25 cellular contexts compared by ENCODE assay signal in genomic region chr7:100880645-100881044, GRCh38. TPM values are rescaled to one million over a fixed set of nuclear protein-coding genes. Genes with fewer than 3 reads are reported as not detected.
DNase-seq lines count a peak whose midpoint lies in the region; ATAC-seq and TF ChIP-seq lines count a peak whose summit lies in the region.
"Had no signal": no experiment of that assay in that cellular context is flagged by ENCODE, and none has a peak within 500 bp of the region (broad histone marks: within the 10 kb centered on the region; RNA-seq: fewer than 3 reads in every experiment).

No MANE protein-coding gene starts in this region.

- H3K23ac ChIP-seq in H9 (ENCODE audit: insufficient read length, low read depth, low read length): no peak overlapping the region

- H3K79me1 ChIP-seq in H9 (ENCODE audit: insufficient read depth, low read depth, low read length, poor library complexity, severe bottlenecking): peaks cover 6% of the 10 kb centered on the region

- H3K27ac Mint-ChIP-seq in activated naive CD4-positive, alpha-beta T cell treated with anti-CD3 and anti-CD28 coated beads, Interleukin-2, amount 50 U/mL, for 72 hours: peak overlapping the region; percentile 70 to 77
- no peak overlapping the region for H3K27ac Mint-ChIP-seq in activated naive CD4-positive, alpha-beta T cell treated with anti-CD3 and anti-CD28 coated beads, Interleukin-2, amount 10 ng/mL, durations not matched to agents 7 days and 5 days
- H3K27ac Mint-ChIP-seq in H9 (peak overlapping the region; percentile 78 to 88 (median 82); a peak in 5 of 7 replicates), neural crest cell (ENCODE audit: unreplicated experiment) (peak overlapping the region; percentile 50)
- H3K27ac Mint-ChIP-seq: B cell had no signal

- CTCF ChIA-PET in activated naive CD4-positive, alpha-beta T cell treated with anti-CD3 and anti-CD28 coated beads, Interleukin-2, amount 10 ng/mL, durations not matched to agents 7 days and 5 days (lab: Charles Lee): no interaction called here

- WGBS in H9 (ENCODE audit: extremely low coverage, insufficient read length, low lambda C conversion rate): no CpG with 5 or more reads among the region's 7 CpGs

- H3K18ac ChIP-seq in H9 (ENCODE audit: insufficient read length, low read depth, low read length): no peak overlapping the region

- H2BK5ac ChIP-seq in H9 (ENCODE audit: insufficient read length, low read length): no peak overlapping the region

- intact Hi-C loops in dorsolateral prefrontal cortex (cut with DNase I) (no loop called here), tibial artery (cut with DNase I; ENCODE audit: low total_unique reads) (no loop called here)

- H2AFZ ChIP-seq in H9 (ENCODE audit: low read length): no peak overlapping the region

- peaks cover 57% of the 10 kb centered on the region for H3K4me1 Mint-ChIP-seq in activated naive CD4-positive, alpha-beta T cell treated with anti-CD3 and anti-CD28 coated beads, Interleukin-2, amount 10 ng/mL, durations not matched to agents 7 days and 5 days
- peaks cover 22 to 36% of the 10 kb centered on the region in 2 experiments for H3K4me1 Mint-ChIP-seq in H9
- peaks cover 39% of the 10 kb centered on the region for H3K4me1 Mint-ChIP-seq in neural crest cell

- H3K9ac ChIP-seq in H9 (ENCODE audit: extremely low read depth, insufficient read length, low read length): no peak overlapping the region

- peaks cover 33% of the 10 kb centered on the region; the same call in 1 of the 2 replicates for H3K79me2 ChIP-seq in H9 (ENCODE audit: insufficient read depth, low read length)

- no peak overlapping the region for H2BK20ac ChIP-seq in H9 (ENCODE audit: low read depth, low read length, poor library complexity, severe bottlenecking)

- no peak for DNase-seq in activated naive CD4-positive, alpha-beta T cell treated with anti-CD3 and anti-CD28 coated beads, Interleukin-2, amount 50 U/mL, for 72 hours (ENCODE audit: low spot score in 2 of 2)
- no peak for DNase-seq in activated naive CD4-positive, alpha-beta T cell treated with anti-CD3 and anti-CD28 coated beads, Interleukin-2, amount 10 ng/mL, durations not matched to agents 7 days and 5 days
- DNase-seq in H9 (no peak), dorsolateral prefrontal cortex (no peak), neural crest cell (ENCODE audit: low read depth, low spot score) (no peak), SJCRH30 (no peak), tibial artery (no peak), NCI-H2081 treated with DMSO at 0.1 percent for 48 hours (lab: John Stamatoyannopoulos, UW) (no peak)
- DNase-seq: activated CD4-positive, alpha-beta T cell treated with anti-CD3 and anti-CD28 coated beads for 48 hours; activated CD8-positive, alpha-beta memory T cell treated with anti-CD3 and anti-CD28 coated beads for 24 hours; activated T-cell treated with anti-CD3 and anti-CD28 coated beads, Interleukin-2, amount 50 U/mL, for 1 hour; Caco-2; H7; mesendoderm; MM.1S; naive B cell; NCI-H1417 treated with DMSO at 0.1 percent for 48 hours; NCI-H345 had no signal

- no peak overlapping the region for H4K91ac ChIP-seq in H9 (ENCODE audit: insufficient read length, low read depth, low read length)

- no peaks in the 10 kb centered on the region for H3K27me3 ChIP-seq in H9 (ENCODE audit: insufficient read depth, low read length)
- H3K27me3 ChIP-seq in dorsolateral prefrontal cortex: no peaks in the 10 kb centered on the region
- no peaks in the 10 kb centered on the region for H3K27me3 ChIP-seq in SJCRH30
- H3K27me3 ChIP-seq in tibial artery: no peaks in the 10 kb centered on the region
- H3K27me3 ChIP-seq: cardiac muscle cell, tibial nerve had no signal

- H3K4me2 ChIP-seq in H9 (ENCODE audit: insufficient read depth, insufficient read length, low read length): no peak overlapping the region
- H3K4me2 ChIP-seq: A549 had no signal

- H2BK15ac ChIP-seq in H9 (ENCODE audit: low read depth, low read length): no peak overlapping the region

- ATAC-seq in activated naive CD4-positive, alpha-beta T cell treated with anti-CD3 and anti-CD28 coated beads, Interleukin-2, amount 50 U/mL, for 72 hours: no peak
- ATAC-seq: A549, left lobe of liver had no signal

- H4K5ac ChIP-seq in H9 (ENCODE audit: insufficient read length, low read depth, low read length): no peak overlapping the region

- H3K36me3 Mint-ChIP-seq in activated naive CD4-positive, alpha-beta T cell treated with anti-CD3 and anti-CD28 coated beads, Interleukin-2, amount 50 U/mL, for 72 hours: peaks cover 45 to 63% of the 10 kb centered on the region in 2 donors
- peaks cover 78% of the 10 kb centered on the region for H3K36me3 Mint-ChIP-seq in activated naive CD4-positive, alpha-beta T cell treated with anti-CD3 and anti-CD28 coated beads, Interleukin-2, amount 10 ng/mL, durations not matched to agents 7 days and 5 days
- H3K36me3 Mint-ChIP-seq in H9 (ENCODE audit: insufficient read depth in 1 of 3, low read depth in 3 of 3) (peaks cover 75 to 95% (median 93%) of the 10 kb centered on the region in 3 experiments), neural crest cell (ENCODE audit: low read depth) (peaks cover 31% of the 10 kb centered on the region)

- no peak overlapping the region for H3K14ac ChIP-seq in H9 (ENCODE audit: insufficient read depth, low read length)

- no peak overlapping the region for H3K56ac ChIP-seq in H9 (ENCODE audit: insufficient read length, low read depth, low read length)

- H4K8ac ChIP-seq in H9 (replicated peaks; ENCODE audit: insufficient read length, low read depth, low read length): no peak overlapping the region

- no peaks in the 10 kb centered on the region for H4K20me1 ChIP-seq in H9 (ENCODE audit: control insufficient read depth, insufficient read depth, insufficient read length)

- no peak overlapping the region for H3K4ac ChIP-seq in H9 (ENCODE audit: low read depth, low read length)

- H2AK5ac ChIP-seq in H9 (ENCODE audit: insufficient read length, low read length): no peak overlapping the region

- no peak for TF ChIP-seq CTCF in H9 (conservative IDR thresholded peaks at IDR 0.05)
- no peak for TF ChIP-seq CTCF in dorsolateral prefrontal cortex (IDR thresholded peaks at IDR 0.05 in 54 of 56, conservative IDR thresholded peaks at IDR 0.05 in 2 of 56; ENCODE audit: low read depth in 1 of 56, partially characterized antibody in 56 of 56)
- TF ChIP-seq CTCF in neural crest cell (conservative IDR thresholded peaks at IDR 0.05): no peak
- no peak for TF ChIP-seq CTCF in tibial artery (IDR thresholded peaks at IDR 0.05)

- no peak overlapping the region for H2BK12ac ChIP-seq in H9 (ENCODE audit: insufficient read length, low read depth, low read length)

- H3T11ph ChIP-seq in H9 (ENCODE audit: low read length): no peak overlapping the region

- no peaks in the 10 kb centered on the region for H3K27me3 Mint-ChIP-seq in activated naive CD4-positive, alpha-beta T cell treated with anti-CD3 and anti-CD28 coated beads, Interleukin-2, amount 10 ng/mL, durations not matched to agents 7 days and 5 days
- H3K27me3 Mint-ChIP-seq in H9 (ENCODE audit: low read depth) (no peaks in the 10 kb centered on the region; the same call in 1 of the 2 replicates), neural crest cell (ENCODE audit: low read depth) (peaks cover 6% of the 10 kb centered on the region)
- H3K27me3 Mint-ChIP-seq: B cell, naive B cell had no signal

- no peak overlapping the region for H3K4me3 Mint-ChIP-seq in activated naive CD4-positive, alpha-beta T cell treated with anti-CD3 and anti-CD28 coated beads, Interleukin-2, amount 10 ng/mL, durations not matched to agents 7 days and 5 days
- peak overlapping the region in 1 of 2 experiments; percentile 56; a peak in 1 of 5 replicates for H3K4me3 Mint-ChIP-seq in H9
- H3K4me3 Mint-ChIP-seq in neural crest cell: peak overlapping the region; percentile 68
- H3K4me3 Mint-ChIP-seq: B cell; T-helper 2 cell treated with Interferon-gamma antibody and Interleukin-4, amounts not matched to agents 5 μg/mL and 100 μg/mL, for 36 hours had no signal

- H3K27ac ChIP-seq in H9 (ENCODE audit: insufficient read length, low read depth, low read length): no peak overlapping the region
- peak overlapping the region in 41 of 59 donors; percentile 26 to 81 (median 65) for H3K27ac ChIP-seq in dorsolateral prefrontal cortex
- no peak overlapping the region for H3K27ac ChIP-seq in SJCRH30
- no peak overlapping the region for H3K27ac ChIP-seq in tibial artery
- H3K27ac ChIP-seq: A549, tibial nerve had no signal

- H3K9me3 Mint-ChIP-seq in activated naive CD4-positive, alpha-beta T cell treated with anti-CD3 and anti-CD28 coated beads, Interleukin-2, amount 50 U/mL, for 72 hours: no peaks in the 10 kb centered on the region
- no peaks in the 10 kb centered on the region for H3K9me3 Mint-ChIP-seq in activated naive CD4-positive, alpha-beta T cell treated with anti-CD3 and anti-CD28 coated beads, Interleukin-2, amount 10 ng/mL, durations not matched to agents 7 days and 5 days
- H3K9me3 Mint-ChIP-seq in H9 (no peaks in the 10 kb centered on the region), neural crest cell (no peaks in the 10 kb centered on the region)
- H3K9me3 Mint-ChIP-seq: naive B cell; T-helper 2 cell treated with Interferon-gamma antibody and Interleukin-4, amounts not matched to agents 5 μg/mL and 100 μg/mL, for 36 hours had no signal

- peaks cover 4% of the 10 kb centered on the region for H3K23me2 ChIP-seq in H9 (ENCODE audit: insufficient read length, low read depth, low read length, poor library complexity, severe bottlenecking)

- H3K9me3 ChIP-seq in H9 (ENCODE audit: control insufficient read depth, low read depth, low read length) (no peaks in the 10 kb centered on the region), SJCRH30 (replicated peaks) (no peaks in the 10 kb centered on the region), tibial artery (no peaks in the 10 kb centered on the region)
- H3K9me3 ChIP-seq: A549, Caco-2, tibial nerve had no signal

- H3K36me3 ChIP-seq in SJCRH30 (peaks cover 92% of the 10 kb centered on the region), tibial artery (peaks cover 54 to 74% (median 66%) of the 10 kb centered on the region in 3 donors)

- H3K4me3 ChIP-seq in dorsolateral prefrontal cortex: peak overlapping the region in 4 of 59 donors; percentile 20 to 35 (median 26)
- no peak overlapping the region for H3K4me3 ChIP-seq in SJCRH30
- no peak overlapping the region for H3K4me3 ChIP-seq in tibial artery
- H3K4me3 ChIP-seq: A549, cardiac muscle cell, tibial nerve had no signal

- H2BK120ac ChIP-seq in H9 (ENCODE audit: low read depth, low read length, poor library complexity, severe bottlenecking): no peak overlapping the region

- no peaks in the 10 kb centered on the region; the same call in 1 of the 2 replicates for H3K4me1 ChIP-seq in H9 (ENCODE audit: insufficient read depth, low read length)
- H3K4me1 ChIP-seq in SJCRH30: peaks cover 11% of the 10 kb centered on the region; the same call in 1 of the 2 replicates
- peaks cover 6 to 35% (median 28%) of the 10 kb centered on the region in 4 donors for H3K4me1 ChIP-seq in tibial artery

RNA-seq across cellular contexts. Expression of gene SRRT, which starts 5.7 kb away (rescaled TPM):
- 100 to 1,000 TPM; 205 to 242 TPM for total RNA-seq in activated naive CD4-positive, alpha-beta T cell treated with anti-CD3 and anti-CD28 coated beads, Interleukin-2, amount 50 U/mL, for 72 hours
- total RNA-seq in H9 (2021) (373 and 382 TPM in 2 replicates), dorsolateral prefrontal cortex (100 to 1,000 TPM in 56 of 120 experiments, 10 to 100 TPM in 64; 60.4 to 142 (median 97.9) TPM), neural crest cell (330 and 356 TPM in 2 replicates)
- 140 and 156 TPM in 2 replicates for total RNA-seq in SJCRH30 (2014; rRNA removed; shearing (Covaris generic))

RNA-seq across cellular contexts. Expression of gene UFSP1, which starts 8.9 kb away (rescaled TPM):
- total RNA-seq in activated naive CD4-positive, alpha-beta T cell treated with anti-CD3 and anti-CD28 coated beads, Interleukin-2, amount 50 U/mL, for 72 hours: 1 to 10 TPM in 1 of 2 donors, under 1 TPM in 1; 0.77 to 2.4 TPM
- 4.3 and 4.6 TPM in 2 replicates for total RNA-seq in H9 (2021)
- 1 to 10 TPM in 118 of 120 experiments, under 1 TPM in 2; 0.51 to 5.4 (median 2.7) TPM for total RNA-seq in dorsolateral prefrontal cortex
- total RNA-seq in neural crest cell: 4.4 and 4.6 TPM in 2 replicates
- 5.5 and 6.1 TPM in 2 replicates for total RNA-seq in SJCRH30 (2014; rRNA removed; shearing (Covaris generic))

RNA-seq across cellular contexts. Expression of gene TRIP6, which starts 13.5 kb away (rescaled TPM):
- total RNA-seq in activated naive CD4-positive, alpha-beta T cell treated with anti-CD3 and anti-CD28 coated beads, Interleukin-2, amount 50 U/mL, for 72 hours: 10 to 100 TPM; 34.4 to 39.2 TPM
- 120 and 122 TPM in 2 replicates for total RNA-seq in H9 (2021)
- total RNA-seq in dorsolateral prefrontal cortex: 10 to 100 TPM; 12.5 to 46.7 (median 23.4) TPM
- 34.8 and 39.7 TPM in 2 replicates for total RNA-seq in neural crest cell
- 42.1 and 49.3 TPM in 2 replicates for total RNA-seq in SJCRH30 (2014; rRNA removed; shearing (Covaris generic))

RNA-seq across cellular contexts. Expression of gene ACHE, which starts 15.0 kb away (rescaled TPM):
- under 1 TPM in 1 of 2 donors, not detected in 1; 0.12 TPM for total RNA-seq in activated naive CD4-positive, alpha-beta T cell treated with anti-CD3 and anti-CD28 coated beads, Interleukin-2, amount 50 U/mL, for 72 hours
- 5.7 and 7.0 TPM in 2 replicates for total RNA-seq in H9 (2021)
- 10 to 100 TPM; 14.4 to 57.3 (median 37.8) TPM for total RNA-seq in dorsolateral prefrontal cortex
- total RNA-seq in neural crest cell: 1.7 and 2.0 TPM in 2 replicates
- total RNA-seq in SJCRH30 (2014; rRNA removed; shearing (Covaris generic)): 1.3 and 1.5 TPM in 2 replicates
- total RNA-seq: OCI-LY7 had no signal

RNA-seq across cellular contexts. Expression of gene SLC12A9, which starts 28.1 kb away (rescaled TPM):
- total RNA-seq in activated naive CD4-positive, alpha-beta T cell treated with anti-CD3 and anti-CD28 coated beads, Interleukin-2, amount 50 U/mL, for 72 hours: 10 to 100 TPM; 16.7 to 27.7 TPM
- total RNA-seq in H9 (2021) (42.3 and 43.0 TPM in 2 replicates), dorsolateral prefrontal cortex (10 to 100 TPM; 15.8 to 54.2 (median 30.1) TPM), neural crest cell (25.2 and 27.7 TPM in 2 replicates)
- total RNA-seq in SJCRH30 (2014; rRNA removed; shearing (Covaris generic)): 12.2 and 15.0 TPM in 2 replicates

Comparison
In these comparisons a context has a peak if more than half of its experiments do, and no peak if none do; other contexts are left out.
1. H3K27ac ChIP-seq: peak in dorsolateral prefrontal cortex (41 of 59); none in H9 (single experiment), SJCRH30 (single experiment) and tibial artery (0 of 2).